In genomic region chr14:76954791-76955190, GRCh38 we compare ENCODE assay signal across 9 cellular contexts.
DNase-seq lines count a peak whose midpoint lies in the region; ATAC-seq and TF ChIP-seq lines count a peak whose summit lies in the region.
"Had no signal": no experiment of that assay in that cellular context is flagged by ENCODE, and none has a peak within 500 bp of the region (broad histone marks: within the 10 kb centered on the region; RNA-seq: fewer than 3 reads in every experiment).

No MANE protein-coding gene starts in this region.

- POLR2A ChIA-PET in naive thymus-derived CD8-positive, alpha-beta T cell (lab: Charles Lee), result interaction anchor here (1.0 to 2.8 kb wide), 6 partner anchors 25 to 86 kb away, joined by 3 to 46 read pairs (median 10); partner anchors contain the start of gene IRF2BPL

- DNase-seq in left ventricle myocardium inferior, result no peak
- no peak for DNase-seq in left ventricle myocardium superior
- DNase-seq in central memory CD8-positive, alpha-beta T cell (ENCODE audit: low spot score in 2 of 2), result no peak
- DNase-seq in naive thymus-derived CD8-positive, alpha-beta T cell, result no peak
- no peak for DNase-seq in NCI-H2171 (lab: John Stamatoyannopoulos, UW)
- DNase-seq in DMS79 treated with DMSO at 0.1 percent for 48 hours (lab: John Stamatoyannopoulos, UW), result no peak
- DNase-seq in erythroblast (lab: John Stamatoyannopoulos, UW), result no peak
- DNase-seq in NCI-H2029 treated with DMSO at 0.1 percent for 48 hours (lab: John Stamatoyannopoulos, UW), result no peak
- DNase-seq: activated effector memory CD4-positive, alpha-beta T cell treated with Interleukin-2 at 50 U/mL for 16 hours had no signal

- H3K4me1 ChIP-seq in left ventricle myocardium inferior, result peaks cover 83% of the 10 kb centered on the region

- H3K27me3 Mint-ChIP-seq in central memory CD8-positive, alpha-beta T cell, result no peaks in the 10 kb centered on the region
- no peaks in the 10 kb centered on the region for H3K27me3 Mint-ChIP-seq in naive thymus-derived CD8-positive, alpha-beta T cell

- peak overlapping the region; percentile 98 for H3K27ac Mint-ChIP-seq in central memory CD8-positive, alpha-beta T cell (ENCODE audit: low read depth)
- H3K27ac Mint-ChIP-seq in naive thymus-derived CD8-positive, alpha-beta T cell, result peak overlapping the region; percentile 43 to 99 (median 96)

- no peaks in the 10 kb centered on the region for H3K9me3 ChIP-seq in left ventricle myocardium inferior (replicated peaks)

- H3K4me3 Mint-ChIP-seq in central memory CD8-positive, alpha-beta T cell, result no peak overlapping the region
- peak overlapping the region in 5 of 10 donors; percentile 7 to 91 (median 33) for H3K4me3 Mint-ChIP-seq in naive thymus-derived CD8-positive, alpha-beta T cell

- no peak for TF ChIP-seq POLR2A in erythroblast (IDR thresholded peaks at IDR 0.05; ENCODE audit: low read length)

- H3K27me3 ChIP-seq in left ventricle myocardium inferior (ENCODE audit: low read depth), result no peaks in the 10 kb centered on the region

- no peak for ATAC-seq in left ventricle myocardium superior
- ATAC-seq in central memory CD8-positive, alpha-beta T cell (replicated peaks; ENCODE audit: extremely low read depth, poor library complexity, severe bottlenecking), result no peak
- no peak for ATAC-seq in naive thymus-derived CD8-positive, alpha-beta T cell

- TF ChIP-seq CTCF in left ventricle myocardium inferior (IDR thresholded peaks at IDR 0.05; ENCODE audit: borderline replicate concordance), result no peak

- H3K9me3 Mint-ChIP-seq in central memory CD8-positive, alpha-beta T cell, result no peaks in the 10 kb centered on the region
- H3K9me3 Mint-ChIP-seq in naive thymus-derived CD8-positive, alpha-beta T cell, result no peaks in the 10 kb centered on the region

- H3K36me3 ChIP-seq in left ventricle myocardium inferior, result no peaks in the 10 kb centered on the region

- peaks cover 45% of the 10 kb centered on the region for H3K4me1 Mint-ChIP-seq in central memory CD8-positive, alpha-beta T cell
- peaks cover 17 to 65% (median 58%) of the 10 kb centered on the region in 4 donors for H3K4me1 Mint-ChIP-seq in naive thymus-derived CD8-positive, alpha-beta T cell

- intact Hi-C loops in left ventricle myocardium inferior (cut with micrococcal nuclease) (loop anchor here (5.0 kb wide), 1 partner anchor 37 kb away; no protein-coding TSS in a partner anchor), left ventricle myocardium superior (cut with micrococcal nuclease) (loop anchor here (10.0 kb wide), 1 partner anchor 70 kb away; the partner anchor contains the start of gene IRF2BPL)

- H3K27ac ChIP-seq in left ventricle myocardium inferior (replicated peaks), result peak overlapping the region; percentile 96

- peaks cover 13% of the 10 kb centered on the region for H3K36me3 Mint-ChIP-seq in central memory CD8-positive, alpha-beta T cell (ENCODE audit: insufficient read depth)
- no peaks in the 10 kb centered on the region for H3K36me3 Mint-ChIP-seq in naive thymus-derived CD8-positive, alpha-beta T cell

- no peak overlapping the region for H3K4me3 ChIP-seq in left ventricle myocardium inferior
